1 cellular context compared by ENCODE assay signal in the genomic region with DNA sequence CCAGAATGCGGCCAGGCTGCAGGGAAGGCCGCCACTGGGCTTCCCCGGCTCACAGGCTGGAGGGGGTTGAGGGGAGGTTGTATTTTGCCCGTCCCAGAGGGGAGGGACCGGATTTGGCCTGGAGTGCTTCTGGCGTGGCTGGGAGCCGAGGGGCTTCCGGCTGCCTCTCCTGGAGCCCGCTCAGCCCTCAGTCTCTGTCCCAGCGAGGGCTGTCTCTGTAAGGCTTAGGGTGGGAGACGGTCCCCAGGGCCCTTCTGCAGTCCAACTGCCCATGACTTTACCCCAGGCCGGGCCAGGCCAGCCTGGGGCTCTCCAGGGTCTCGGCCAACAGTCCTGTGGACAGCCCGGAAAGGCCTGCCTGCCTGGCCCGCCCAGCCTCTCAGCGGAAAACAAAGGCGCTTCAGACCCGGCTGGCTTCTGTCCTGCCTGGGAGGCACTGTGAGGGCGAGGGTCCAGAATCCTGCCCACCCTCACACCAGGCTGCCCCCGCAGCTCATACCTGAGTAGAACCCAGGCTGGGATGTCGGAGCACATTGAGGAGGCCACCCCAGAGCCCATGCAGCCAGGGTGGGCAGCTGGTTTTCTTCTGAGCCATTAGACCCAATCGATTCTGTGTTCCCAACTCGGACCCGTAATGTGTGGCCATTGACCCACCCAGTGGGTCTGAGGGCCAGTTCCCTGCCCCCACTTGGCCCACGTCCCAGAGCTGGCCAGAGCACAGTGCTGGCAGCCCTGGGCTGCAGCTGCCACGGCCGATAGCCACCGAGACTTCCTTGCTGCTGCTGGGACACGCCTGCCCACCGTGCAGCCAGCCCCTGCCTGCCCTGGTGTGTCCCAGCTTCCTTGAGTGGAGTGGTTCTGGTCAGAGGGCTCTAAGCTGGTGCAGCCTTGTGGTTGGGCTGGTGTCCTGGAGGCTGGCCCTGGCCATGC.
TF ChIP-seq lines count a peak whose summit lies in the region.

No MANE protein-coding gene starts in this region.

TF ChIP-seq in A549, 52 proteins besides CTCF, POLR2A, EP300 and RAD21 (continued from another document):
- TF ChIP-seq, protein P1, sequence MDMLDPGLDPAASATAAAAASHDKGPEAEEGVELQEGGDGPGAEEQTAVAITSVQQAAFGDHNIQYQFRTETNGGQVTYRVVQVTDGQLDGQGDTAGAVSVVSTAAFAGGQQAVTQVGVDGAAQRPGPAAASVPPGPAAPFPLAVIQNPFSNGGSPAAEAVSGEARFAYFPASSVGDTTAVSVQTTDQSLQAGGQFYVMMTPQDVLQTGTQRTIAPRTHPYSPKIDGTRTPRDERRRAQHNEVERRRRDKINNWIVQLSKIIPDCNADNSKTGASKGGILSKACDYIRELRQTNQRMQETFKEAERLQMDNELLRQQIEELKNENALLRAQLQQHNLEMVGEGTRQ (IDR thresholded peaks at IDR 0.05) = no peak
- TF ChIP-seq, protein P2, sequence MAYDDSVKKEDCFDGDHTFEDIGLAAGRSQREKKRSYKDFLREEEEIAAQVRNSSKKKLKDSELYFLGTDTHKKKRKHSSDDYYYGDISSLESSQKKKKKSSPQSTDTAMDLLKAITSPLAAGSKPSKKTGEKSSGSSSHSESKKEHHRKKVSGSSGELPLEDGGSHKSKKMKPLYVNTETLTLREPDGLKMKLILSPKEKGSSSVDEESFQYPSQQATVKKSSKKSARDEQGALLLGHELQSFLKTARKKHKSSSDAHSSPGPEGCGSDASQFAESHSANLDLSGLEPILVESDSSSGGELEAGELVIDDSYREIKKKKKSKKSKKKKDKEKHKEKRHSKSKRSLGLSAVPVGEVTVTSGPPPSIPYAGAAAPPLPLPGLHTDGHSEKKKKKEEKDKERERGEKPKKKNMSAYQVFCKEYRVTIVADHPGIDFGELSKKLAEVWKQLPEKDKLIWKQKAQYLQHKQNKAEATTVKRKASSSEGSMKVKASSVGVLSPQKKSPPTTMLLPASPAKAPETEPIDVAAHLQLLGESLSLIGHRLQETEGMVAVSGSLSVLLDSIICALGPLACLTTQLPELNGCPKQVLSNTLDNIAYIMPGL (CRISPR knock-in tag; IDR thresholded peaks at IDR 0.05; ENCODE audit: borderline replicate concordance) = no peak
- TF ChIP-seq ZSCAN20 (CRISPR knock-in tag; IDR thresholded peaks at IDR 0.05) (no peak), FOSB (CRISPR knock-in tag; IDR thresholded peaks at IDR 0.05) (no peak), HDAC2 (IDR thresholded peaks at IDR 0.05) (no peak), ZC3H11A (IDR thresholded peaks at IDR 0.05) (no peak), FOSL2 (IDR thresholded peaks at IDR 0.05) (no peak), FOSL2 (CRISPR knock-in tag; IDR thresholded peaks at IDR 0.05) (no peak), CBX2 (IDR thresholded peaks at IDR 0.05; ENCODE audit: borderline replicate concordance, low read depth) (no peak), POLR2AphosphoS2 (conservative IDR thresholded peaks at IDR 0.05; ENCODE audit: low read length) (no peak)
